Comparison of ENCODE assay signal across 37 cellular contexts in genomic region chr5:56922922-56923321, GRCh38.
"Had no signal": no experiment of that assay in that cellular context is flagged by ENCODE, and none has a peak within 500 bp of the region (broad histone marks: within the 10 kb centered on the region; RNA-seq: fewer than 3 reads in every experiment).

No MANE protein-coding gene starts in this region.

- ATAC-seq: activated CD4-positive, alpha-beta T cell treated with anti-CD3 and anti-CD28 coated beads for 36 hours; activated CD4-positive, CD25-positive, alpha-beta regulatory T cell treated with anti-CD3 and anti-CD28 coated beads, Interleukin-2, amount 50 U/mL, for 24 hours; activated CD8-positive, alpha-beta memory T cell treated with anti-CD3 and anti-CD28 coated beads, Interleukin-2, amount 10 ng/mL, durations not matched to agents 7 days and 5 days; activated CD8-positive, alpha-beta T cell treated with anti-CD3 and anti-CD28 coated beads, Interleukin-2, amount 10 ng/mL, durations not matched to agents 7 days and 5 days; activated naive CD8-positive, alpha-beta T cell treated with anti-CD3 and anti-CD28 coated beads, Interleukin-2, amount 50 U/mL, for 24 hours; T-cell; WTC11 had no signal

- H3K27me3 Mint-ChIP-seq: activated CD4-positive, alpha-beta memory T cell treated with anti-CD3 and anti-CD28 coated beads, Interleukin-2, amount 10 ng/mL, durations not matched to agents 7 days and 5 days; activated CD4-positive, alpha-beta T cell treated with anti-CD3 and anti-CD28 coated beads for 36 hours; activated CD4-positive, alpha-beta T cell treated with anti-CD3 and anti-CD28 coated beads, Interleukin-2, amount 10 ng/mL, durations not matched to agents 7 days and 5 days; activated CD8-positive, alpha-beta memory T cell treated with anti-CD3 and anti-CD28 coated beads, Interleukin-2, amount 10 ng/mL, durations not matched to agents 7 days and 5 days; activated naive CD4-positive, alpha-beta T cell treated with anti-CD3 and anti-CD28 coated beads, Interleukin-2, amount 10 ng/mL, durations not matched to agents 7 days and 5 days; activated naive CD4-positive, alpha-beta T cell treated with anti-CD3 and anti-CD28 coated beads, Interleukin-2, amount 50 U/mL, for 24 hours; activated naive CD8-positive, alpha-beta T cell; activated naive CD8-positive, alpha-beta T cell treated with anti-CD3 and anti-CD28 coated beads, Interleukin-2, amount 10 ng/mL, durations not matched to agents 7 days and 5 days; activated naive CD8-positive, alpha-beta T cell treated with anti-CD3 and anti-CD28 coated beads, Interleukin-2, amount 50 U/mL, for 24 hours; activated T-cell treated with anti-CD3 and anti-CD28 coated beads, Interleukin-2, amount 50 U/mL, for 24 hours; brain; central memory CD8-positive, alpha-beta T cell; T-cell had no signal

- H3K27ac Mint-ChIP-seq: activated CD4-positive, alpha-beta memory T cell treated with anti-CD3 and anti-CD28 coated beads, Interleukin-2, amount 10 ng/mL, durations not matched to agents 7 days and 5 days; activated CD4-positive, alpha-beta T cell treated with anti-CD3 and anti-CD28 coated beads, Interleukin-2, amount 10 ng/mL, durations not matched to agents 7 days and 5 days; activated CD8-positive, alpha-beta memory T cell treated with anti-CD3 and anti-CD28 coated beads, Interleukin-2, amount 10 ng/mL, durations not matched to agents 7 days and 5 days; activated CD8-positive, alpha-beta T cell treated with anti-CD3 and anti-CD28 coated beads, Interleukin-2, amount 10 ng/mL, durations not matched to agents 7 days and 5 days; activated naive CD4-positive, alpha-beta T cell treated with anti-CD3 and anti-CD28 coated beads, Interleukin-2, amount 10 ng/mL, durations not matched to agents 7 days and 5 days; activated naive CD4-positive, alpha-beta T cell treated with anti-CD3 and anti-CD28 coated beads, Interleukin-2, amount 50 U/mL, for 24 hours; activated naive CD8-positive, alpha-beta T cell; activated naive CD8-positive, alpha-beta T cell treated with anti-CD3 and anti-CD28 coated beads, Interleukin-2, amount 10 ng/mL, durations not matched to agents 7 days and 5 days; activated naive CD8-positive, alpha-beta T cell treated with anti-CD3 and anti-CD28 coated beads, Interleukin-2, amount 50 U/mL, for 24 hours; activated T-cell treated with anti-CD3 and anti-CD28 coated beads, Interleukin-2, amount 50 U/mL, for 24 hours; activated T-helper 2 cell treated with anti-CD3 and anti-CD28 coated beads, Interferon-gamma antibody, Interleukin-2, Interleukin-4, amounts not matched to agents 10 μg/mL and 5 μg/mL and 100 μg/mL, durations not matched to agents 14 hours and 24 hours and 36 hours; brain; T-helper 1 cell treated with Interleukin-12 subunit alpha and Interleukin-12 subunit beta and Interleukin-4 antibody, amounts not matched to agents 30 μg/mL and 1 μg/mL, for 36 hours; T-helper 2 cell treated with Interferon-gamma antibody and Interleukin-4, amounts not matched to agents 5 μg/mL and 100 μg/mL, for 36 hours; WTC11 had no signal

- H3K9me3 ChIP-seq: ascending aorta had no signal

- H3K4me3 Mint-ChIP-seq: activated CD4-positive, alpha-beta memory T cell treated with anti-CD3 and anti-CD28 coated beads, Interleukin-2, amount 10 ng/mL, durations not matched to agents 7 days and 5 days; activated CD4-positive, alpha-beta T cell treated with anti-CD3 and anti-CD28 coated beads for 36 hours; activated CD4-positive, alpha-beta T cell treated with anti-CD3 and anti-CD28 coated beads, Interleukin-2, amount 10 ng/mL, durations not matched to agents 7 days and 5 days; activated CD8-positive, alpha-beta memory T cell treated with anti-CD3 and anti-CD28 coated beads, Interleukin-2, amount 10 ng/mL, durations not matched to agents 7 days and 5 days; activated CD8-positive, alpha-beta T cell treated with anti-CD3 and anti-CD28 coated beads, Interleukin-2, amount 10 ng/mL, durations not matched to agents 7 days and 5 days; activated naive CD4-positive, alpha-beta T cell treated with anti-CD3 and anti-CD28 coated beads, Interleukin-2, amount 10 ng/mL, durations not matched to agents 7 days and 5 days; activated naive CD4-positive, alpha-beta T cell treated with anti-CD3 and anti-CD28 coated beads, Interleukin-2, amount 50 U/mL, for 24 hours; activated naive CD8-positive, alpha-beta T cell; activated naive CD8-positive, alpha-beta T cell treated with anti-CD3 and anti-CD28 coated beads, Interleukin-2, amount 10 ng/mL, durations not matched to agents 7 days and 5 days; activated naive CD8-positive, alpha-beta T cell treated with anti-CD3 and anti-CD28 coated beads, Interleukin-2, amount 50 U/mL, for 24 hours; activated T-cell treated with anti-CD3 and anti-CD28 coated beads, Interleukin-2, amount 50 U/mL, for 24 hours; brain; central memory CD8-positive, alpha-beta T cell; T-cell; T-helper 1 cell treated with Interleukin-12 subunit alpha and Interleukin-12 subunit beta and Interleukin-4 antibody, amounts not matched to agents 30 μg/mL and 1 μg/mL, for 36 hours; T-helper 2 cell treated with Interferon-gamma antibody and Interleukin-4, amounts not matched to agents 5 μg/mL and 100 μg/mL, for 36 hours; WTC11 had no signal

- H3K27me3 ChIP-seq: ascending aorta, cardiac muscle cell had no signal

- H3K4me3 ChIP-seq: ascending aorta, cardiac muscle cell had no signal

- H3K27ac ChIP-seq: ascending aorta, cardiac muscle cell, WERI-Rb-1 had no signal

- H3K4me1 Mint-ChIP-seq: activated CD4-positive, alpha-beta T cell treated with anti-CD3 and anti-CD28 coated beads for 36 hours had no signal

- DNase-seq: activated CD4-positive, alpha-beta memory T cell treated with anti-CD3 and anti-CD28 coated beads, Interleukin-2, amount 10 ng/mL, durations not matched to agents 7 days and 5 days; activated CD4-positive, alpha-beta T cell treated with anti-CD3 and anti-CD28 coated beads for 1 hour; activated CD4-positive, alpha-beta T cell treated with anti-CD3 and anti-CD28 coated beads for 36 hours; activated CD4-positive, alpha-beta T cell treated with anti-CD3 and anti-CD28 coated beads for 48 hours; activated CD4-positive, alpha-beta T cell treated with anti-CD3 and anti-CD28 coated beads, Interleukin-2, amount 10 ng/mL, durations not matched to agents 7 days and 5 days; activated CD4-positive, alpha-beta T cell treated with anti-CD3 and anti-CD28 coated beads, Interleukin-2, amount 50 U/mL, for 48 hours; activated CD4-positive, CD25-positive, alpha-beta regulatory T cell; activated CD8-positive, alpha-beta memory T cell treated with anti-CD3 and anti-CD28 coated beads for 24 hours; activated CD8-positive, alpha-beta memory T cell treated with anti-CD3 and anti-CD28 coated beads, Interleukin-2, amount 10 ng/mL, durations not matched to agents 7 days and 5 days; activated CD8-positive, alpha-beta memory T cell treated with anti-CD3 and anti-CD28 coated beads, Interleukin-2, amount 50 U/mL, for 48 hours; activated CD8-positive, alpha-beta T cell treated with anti-CD3 and anti-CD28 coated beads, Interleukin-2, amount 10 ng/mL, durations not matched to agents 7 days and 5 days; activated effector memory CD4-positive, alpha-beta T cell treated with Interleukin-2 at 50 U/mL for 16 hours; activated gamma-delta T cell; activated naive CD4-positive, alpha-beta T cell treated with anti-CD3 and anti-CD28 coated beads, Interleukin-2, amount 10 ng/mL, durations not matched to agents 7 days and 5 days; activated naive CD4-positive, alpha-beta T cell treated with Interleukin-2 at 50 U/mL for 16 hours; activated naive CD8-positive, alpha-beta T cell treated with anti-CD3 and anti-CD28 coated beads, Interleukin-2, amount 10 ng/mL, durations not matched to agents 7 days and 5 days; activated naive CD8-positive, alpha-beta T cell treated with anti-CD3 and anti-CD28 coated beads, Interleukin-2, amount 50 U/mL, for 24 hours; activated T-cell treated with anti-CD3 and anti-CD28 coated beads, Interleukin-2, amount 50 U/mL, for 24 hours; amygdala; anterior cingulate cortex; caudate nucleus; cerebellar nuclear complex; T-cell; T-helper 2 cell; T-helper 9 cell; WERI-Rb-1 had no signal

- H3K9me3 Mint-ChIP-seq: activated CD4-positive, alpha-beta memory T cell treated with anti-CD3 and anti-CD28 coated beads, Interleukin-2, amount 10 ng/mL, durations not matched to agents 7 days and 5 days; activated CD4-positive, alpha-beta T cell treated with anti-CD3 and anti-CD28 coated beads, Interleukin-2, amount 10 ng/mL, durations not matched to agents 7 days and 5 days; activated naive CD4-positive, alpha-beta T cell treated with anti-CD3 and anti-CD28 coated beads, Interleukin-2, amount 10 ng/mL, durations not matched to agents 7 days and 5 days; activated naive CD4-positive, alpha-beta T cell treated with anti-CD3 and anti-CD28 coated beads, Interleukin-2, amount 50 U/mL, for 24 hours; activated naive CD8-positive, alpha-beta T cell treated with anti-CD3 and anti-CD28 coated beads, Interleukin-2, amount 10 ng/mL, durations not matched to agents 7 days and 5 days; activated naive CD8-positive, alpha-beta T cell treated with anti-CD3 and anti-CD28 coated beads, Interleukin-2, amount 50 U/mL, for 24 hours; activated T-cell treated with anti-CD3 and anti-CD28 coated beads, Interleukin-2, amount 50 U/mL, for 24 hours; activated T-helper 2 cell treated with anti-CD3 and anti-CD28 coated beads, Interferon-gamma antibody, Interleukin-2, Interleukin-4, amounts not matched to agents 10 μg/mL and 5 μg/mL and 100 μg/mL, durations not matched to agents 14 hours and 24 hours and 36 hours; central memory CD8-positive, alpha-beta T cell; T-cell; T-helper 1 cell treated with Interleukin-12 subunit alpha and Interleukin-12 subunit beta and Interleukin-4 antibody, amounts not matched to agents 30 μg/mL and 1 μg/mL, for 36 hours; T-helper 2 cell treated with Interferon-gamma antibody and Interleukin-4, amounts not matched to agents 5 μg/mL and 100 μg/mL, for 36 hours had no signal

- H3K4me1 ChIP-seq: ascending aorta had no signal
